In the genomic region with DNA sequence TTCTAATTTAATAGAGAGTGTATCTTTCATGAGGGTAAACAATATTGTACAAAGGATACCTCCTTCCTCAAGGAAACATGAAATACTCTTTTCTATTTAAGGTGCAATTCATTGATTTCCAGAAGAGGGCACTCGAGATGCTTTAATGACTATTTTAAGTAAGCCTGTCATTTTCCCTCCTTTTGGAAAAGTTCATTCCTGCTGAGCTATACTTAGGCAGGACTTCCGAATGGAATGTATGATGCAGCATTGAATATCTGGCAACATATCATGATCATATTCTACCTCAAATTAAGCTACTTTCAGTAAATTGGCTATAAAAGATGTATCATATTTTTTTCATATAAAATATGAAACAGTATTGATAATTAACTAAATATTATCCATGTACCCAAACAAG, we compare ENCODE assay signal across 8 cellular contexts. TPM values are rescaled to one million over a fixed set of nuclear protein-coding genes. Genes with fewer than 3 reads are reported as not detected.
A peak's percentile ranks its signal among the peaks of the same experiment; 100 is the strongest.
DNase-seq lines count a peak whose midpoint lies in the region; ATAC-seq and TF ChIP-seq lines count a peak whose summit lies in the region.

No MANE protein-coding gene starts in this region.

- H3K27me3 Mint-ChIP-seq in stimulated activated memory B cell treated with anti-CD40 and anti-IgM and Interleukin-4, amounts not matched to agents 10 μg/mL and 1 μg/mL and 100 μg/mL, for 72 hours, result peaks cover 20% of the 10 kb centered on the region

- H3K4me1 ChIP-seq in KMS-11 (ENCODE audit: low read depth, poor library complexity, severe bottlenecking) (peaks cover 5% of the 10 kb centered on the region), parathyroid adenoma (no peaks in the 10 kb centered on the region)

- H3K4me3 ChIP-seq in KMS-11 (IDR thresholded peaks at IDR 0.05; ENCODE audit: insufficient read depth, low read depth, low read length) (no peak overlapping the region), fibroblast of mammary gland (ENCODE audit: control insufficient read depth, low read depth, low read length) (no peak overlapping the region), parathyroid adenoma (ENCODE audit: low read depth, low read length) (no peak overlapping the region), MG63 (no peak overlapping the region)

- H2AFZ ChIP-seq in KMS-11 (ENCODE audit: low read depth), result no peak overlapping the region
- no peak overlapping the region for H2AFZ ChIP-seq in parathyroid adenoma

- H3K9ac ChIP-seq in KMS-11 (no peak overlapping the region), parathyroid adenoma (no peak overlapping the region)

- no peak for ATAC-seq in stimulated activated memory B cell treated with anti-CD40 and anti-IgM and Interleukin-4, amounts not matched to agents 10 μg/mL and 1 μg/mL and 100 μg/mL, for 72 hours

- H3K9me3 ChIP-seq in parathyroid adenoma (ENCODE audit: control insufficient read depth, low read length) (no peaks in the 10 kb centered on the region), MG63 (no peaks in the 10 kb centered on the region)

- H3K9me3 Mint-ChIP-seq in stimulated activated memory B cell treated with anti-CD40 and anti-IgM and Interleukin-4, amounts not matched to agents 10 μg/mL and 1 μg/mL and 100 μg/mL, for 72 hours, result no peaks in the 10 kb centered on the region

- no peaks in the 10 kb centered on the region for H3K36me3 Mint-ChIP-seq in stimulated activated memory B cell treated with anti-CD40 and anti-IgM and Interleukin-4, amounts not matched to agents 10 μg/mL and 1 μg/mL and 100 μg/mL, for 72 hours

- H3K4me2 ChIP-seq in KMS-11 (no peak overlapping the region), parathyroid adenoma (ENCODE audit: low read length) (no peak overlapping the region)

- peak; percentile 25 for DNase-seq in D341Med (ENCODE audit: low spot score)
- peak; percentile 11 for DNase-seq in SHP77 treated with DMSO at 0.1 percent for 48 hours (lab: John Stamatoyannopoulos, UW)
- DNase-seq in fibroblast of mammary gland (ENCODE audit: low read depth), result peak; percentile 81
- DNase-seq in MG63, result no peak
- no peak for DNase-seq in KG1 (lab: John Stamatoyannopoulos, UW)

- H3K27ac Mint-ChIP-seq in stimulated activated memory B cell treated with anti-CD40 and anti-IgM and Interleukin-4, amounts not matched to agents 10 μg/mL and 1 μg/mL and 100 μg/mL, for 72 hours, result no peak overlapping the region

- no peaks in the 10 kb centered on the region for H3K4me1 Mint-ChIP-seq in stimulated activated memory B cell treated with anti-CD40 and anti-IgM and Interleukin-4, amounts not matched to agents 10 μg/mL and 1 μg/mL and 100 μg/mL, for 72 hours

- peak; percentile 62 for TF ChIP-seq CTCF in KMS-11 (conservative IDR thresholded peaks at IDR 0.05; ENCODE audit: low read depth, low read length)
- TF ChIP-seq CTCF in fibroblast of mammary gland (conservative IDR thresholded peaks at IDR 0.05; ENCODE audit: control insufficient read depth, insufficient read depth, low read depth, low read length), result peak; percentile 63
- peak; percentile 61 for TF ChIP-seq CTCF in parathyroid adenoma (IDR thresholded peaks at IDR 0.05)

- no peaks in the 10 kb centered on the region for H4K20me1 ChIP-seq in KMS-11 (ENCODE audit: insufficient read depth)

- H3K79me2 ChIP-seq in KMS-11 (ENCODE audit: insufficient read depth, low read depth), result no peaks in the 10 kb centered on the region; the same call in 1 of the 2 replicates
- H3K79me2 ChIP-seq in parathyroid adenoma, result no peaks in the 10 kb centered on the region

- H3K4me3 Mint-ChIP-seq in stimulated activated memory B cell treated with anti-CD40 and anti-IgM and Interleukin-4, amounts not matched to agents 10 μg/mL and 1 μg/mL and 100 μg/mL, for 72 hours, result no peak overlapping the region

- no peak overlapping the region for H3K27ac ChIP-seq in KMS-11
- H3K27ac ChIP-seq in parathyroid adenoma, result no peak overlapping the region

- H3K27me3 ChIP-seq in KMS-11 (ENCODE audit: insufficient read depth, low read depth), result no peaks in the 10 kb centered on the region
- H3K27me3 ChIP-seq in parathyroid adenoma (ENCODE audit: control insufficient read depth, insufficient read depth, low read length), result no peaks in the 10 kb centered on the region
- H3K27me3 ChIP-seq in MG63, result no peaks in the 10 kb centered on the region

- H3K36me3 ChIP-seq in KMS-11 (ENCODE audit: insufficient read depth), result peaks cover 17% of the 10 kb centered on the region
- no peaks in the 10 kb centered on the region for H3K36me3 ChIP-seq in parathyroid adenoma (ENCODE audit: control insufficient read depth, insufficient read depth, low read length)
- H3K36me3 ChIP-seq in MG63, result peaks cover 44% of the 10 kb centered on the region

RNA-seq across cellular contexts. Expression of a gene that starts 5.0 kb away (rescaled TPM):
- 16.7 and 19.7 TPM in 2 replicates for total RNA-seq in MG63 (2014; rRNA removed; shearing (Covaris generic); ENCODE audit: low replicate concordance)

Comparison
In these comparisons a context has a peak if more than half of its experiments do, and no peak if none do; other contexts are left out.
1. DNase-seq: peak in D341Med (single experiment), SHP77 treated with DMSO at 0.1 percent for 48 hours (single experiment) and fibroblast of mammary gland (single experiment); none in MG63 (single experiment) and KG1 (single experiment).
2. Peak in every context shown above with its lines, with median percentiles within 50 percentile points of each other: CTCF ChIP-seq.